ENCODE assay signal across 20 cellular contexts in genomic region chr12:132248439-132249157, GRCh38.
DNase-seq lines count a peak whose midpoint lies in the region; ATAC-seq and TF ChIP-seq lines count a peak whose summit lies in the region.
"Had no signal": no experiment of that assay in that cellular context is flagged by ENCODE, and none has a peak within 500 bp of the region (broad histone marks: within the 10 kb centered on the region; RNA-seq: fewer than 3 reads in every experiment).

No MANE protein-coding gene starts in this region.

- no peak overlapping the region for H4K91ac ChIP-seq in neuronal stem cell (ENCODE audit: low read depth, low read length, poor library complexity)

- H2AFZ ChIP-seq in Loucy (ENCODE audit: low read length) (peak overlapping the region; percentile 35; the same call in 1 of the 2 replicates), neuronal stem cell (ENCODE audit: low read length) (no peak overlapping the region)

- H3K79me2 ChIP-seq in Loucy (ENCODE audit: insufficient read depth, low read length): no peaks in the 10 kb centered on the region

- H2BK15ac ChIP-seq in neuronal stem cell (ENCODE audit: low read length): no peak overlapping the region

- H2BK5ac ChIP-seq in neuronal stem cell (ENCODE audit: low read length): no peak overlapping the region

- no peak overlapping the region for H3K14ac ChIP-seq in neuronal stem cell (ENCODE audit: low read length)

- H4K8ac ChIP-seq in neuronal stem cell (ENCODE audit: low read depth, low read length): no peak overlapping the region

- no peaks in the 10 kb centered on the region for H3F3A ChIP-seq in Loucy (ENCODE audit: low read depth)

- no peak overlapping the region for H3K4ac ChIP-seq in neuronal stem cell (ENCODE audit: low read length)

- TF ChIP-seq CTCF in Loucy (conservative IDR thresholded peaks at IDR 0.05; ENCODE audit: low read length): no peak
- no peak for TF ChIP-seq CTCF in cardiac fibroblast (IDR thresholded peaks at IDR 0.05; ENCODE audit: low read depth, low read length)
- TF ChIP-seq CTCF in omental fat pad (IDR thresholded peaks at IDR 0.05): no peak

- no peak overlapping the region for H3K23ac ChIP-seq in neuronal stem cell (ENCODE audit: low read depth, low read length, poor library complexity)

- H3K36me3 ChIP-seq in Loucy (ENCODE audit: insufficient read depth, low read length): no peaks in the 10 kb centered on the region
- H3K36me3 ChIP-seq in neuronal stem cell (replicated peaks in 1 of 2; ENCODE audit: control insufficient read depth in 2 of 2, insufficient read depth in 2 of 2, low read length in 2 of 2): no peaks in the 10 kb centered on the region

- H3K4me3 ChIP-seq in Loucy (ENCODE audit: low read length, poor library complexity, severe bottlenecking): no peak overlapping the region
- H3K4me3 ChIP-seq in cardiac fibroblast (replicated peaks in 1 of 2; ENCODE audit: low read depth in 2 of 2, low read length in 2 of 2): no peak overlapping the region
- H3K4me3 ChIP-seq in neuronal stem cell (ENCODE audit: low read length in 2 of 2): no peak overlapping the region
- H3K4me3 ChIP-seq: GM12878, smooth muscle cell had no signal

- H3K4me1 ChIP-seq in Loucy (ENCODE audit: insufficient read depth, low read length, poor library complexity, severe bottlenecking) (peaks cover 13% of the 10 kb centered on the region), neuronal stem cell (ENCODE audit: control insufficient read depth in 2 of 2, insufficient read depth in 1 of 2, low read depth in 1 of 2, low read length in 2 of 2) (no peaks in the 10 kb centered on the region)

- DNase-seq in CD1c-positive myeloid dendritic cell (ENCODE audit: extremely low spot score): peak; percentile 5
- DNase-seq in cardiac fibroblast (ENCODE audit: low read depth in 2 of 2): peak; percentile 60 to 61
- no peak for DNase-seq in neuronal stem cell (ENCODE audit: low spot score)
- DNase-seq in omental fat pad (ENCODE audit: low spot score): no peak
- no peak for DNase-seq in HuH-7 (ENCODE audit: low spot score)
- DNase-seq in NCI-H1436 treated with DMSO at 0.1 percent for 48 hours (lab: John Stamatoyannopoulos, UW): no peak
- DNase-seq: activated CD4-positive, alpha-beta T cell treated with anti-CD3 and anti-CD28 coated beads for 1 hour; activated naive CD4-positive, alpha-beta T cell treated with anti-CD3 and anti-CD28 coated beads for 36 hours; C1 segment of cervical spinal cord; effector memory CD8-positive, alpha-beta T cell; foreskin melanocyte; NCI-H2107; NCI-H774; nucleus accumbens; stimulated activated naive CD4-positive, alpha-beta T cell treated with Interleukin-2 at 50 U/mL for 16 hours had no signal

- no CpG with 5 or more reads among the region's 16 CpGs for WGBS in neuronal stem cell (ENCODE audit: extremely low coverage in 2 of 2, insufficient read length in 2 of 2, insufficient replicate concordance in 1 of 2), 2 donors

- H3K27ac ChIP-seq in neuronal stem cell (replicated peaks; ENCODE audit: low read length): no peak overlapping the region
- H3K27ac ChIP-seq: RWPE1 had no signal

- H2BK12ac ChIP-seq in neuronal stem cell (ENCODE audit: low read length): no peak overlapping the region

- H3K4me2 ChIP-seq in Loucy (ENCODE audit: low read depth, low read length, poor library complexity, severe bottlenecking) (peak overlapping the region; percentile 19), neuronal stem cell (ENCODE audit: insufficient read depth, low read length, poor library complexity, severe bottlenecking) (no peak overlapping the region)
- H3K4me2 ChIP-seq: smooth muscle cell had no signal

- H4K20me1 ChIP-seq in Loucy (ENCODE audit: insufficient read depth, low read length, poor library complexity, severe bottlenecking): no peaks in the 10 kb centered on the region

- H2AK5ac ChIP-seq in neuronal stem cell (ENCODE audit: low read depth, low read length): peak overlapping the region; percentile 13

- ATAC-seq in HG03571 (IDR thresholded peaks at IDR 0.05; ENCODE audit: unreplicated experiment) (no peak), omental fat pad (ENCODE audit: low FRiP score) (no peak)
- ATAC-seq: effector memory CD8-positive, alpha-beta T cell; GM12878 had no signal

- no peaks in the 10 kb centered on the region for H3K9me3 ChIP-seq in Loucy (ENCODE audit: insufficient read depth, low read depth, low read length)
- H3K9me3 ChIP-seq in neuronal stem cell (replicated peaks in 1 of 2; ENCODE audit: control insufficient read depth in 2 of 2, insufficient read depth in 1 of 2, low read depth in 1 of 2, low read length in 2 of 2): peaks cover 0 to 1% of the 10 kb centered on the region in 2 donors

- no peaks in the 10 kb centered on the region for H3K79me1 ChIP-seq in neuronal stem cell (ENCODE audit: low read depth, low read length)

- no peaks in the 10 kb centered on the region for H3K27me3 ChIP-seq in Loucy (ENCODE audit: insufficient read depth, low read length, poor library complexity, severe bottlenecking)
- peaks cover 0 to 24% (median 0%) of the 10 kb centered on the region in 3 experiments for H3K27me3 ChIP-seq in neuronal stem cell (ENCODE audit: control insufficient read depth in 3 of 3, insufficient read depth in 3 of 3, low read depth in 1 of 3, low read length in 3 of 3)

- H2BK120ac ChIP-seq in neuronal stem cell (ENCODE audit: low read depth, low read length): no peak overlapping the region

- H3K9ac ChIP-seq in Loucy (ENCODE audit: low read depth, low read length, poor library complexity, severe bottlenecking): no peak overlapping the region
- H3K9ac ChIP-seq in neuronal stem cell (ENCODE audit: low read depth, low read length, poor library complexity): no peak overlapping the region

- peak overlapping the region; percentile 32 for H3K18ac ChIP-seq in neuronal stem cell (ENCODE audit: low read length)

- no peaks in the 10 kb centered on the region for H3K9me2 ChIP-seq in Loucy (replicated peaks; ENCODE audit: low read depth, low read length)

Comparison
In these comparisons a context has a peak if more than half of its experiments do, and no peak if none do; other contexts are left out.
1. DNase-seq: peak in CD1c-positive myeloid dendritic cell (single experiment) and cardiac fibroblast (2 of 2); none in neuronal stem cell (single experiment), omental fat pad (single experiment), HuH-7 (single experiment) and NCI-H1436 treated with DMSO at 0.1 percent for 48 hours (single experiment).